ENCODE assay signal across 1 cellular context in genomic region chr2:222884114-222884764, GRCh38.
A peak's percentile ranks its signal among the peaks of the same experiment; 100 is the strongest.
TF ChIP-seq lines count a peak whose summit lies in the region.

No MANE protein-coding gene starts in this region.

TF ChIP-seq in H1, 55 proteins besides CTCF, POLR2A, EP300 and RAD21:
- TF ChIP-seq SP4 (IDR thresholded peaks at IDR 0.05; ENCODE audit: low read length), result no peak
- peak; percentile 20; the same call in 1 of the 2 replicates for TF ChIP-seq SRF (IDR thresholded peaks at IDR 0.05; ENCODE audit: low read depth, low read length)
- TF ChIP-seq BACH1 (IDR thresholded peaks at IDR 0.05; ENCODE audit: low read length), result no peak
- no peak for TF ChIP-seq SP2 (IDR thresholded peaks at IDR 0.05; ENCODE audit: low read length)
- TF ChIP-seq CEBPB (IDR thresholded peaks at IDR 0.05; ENCODE audit: low read depth, low read length), result no peak
TF ChIP-seq in H1: peak in this region for 1.
